In genomic region chr6:53496100-53496499, GRCh38 we compare ENCODE assay signal across 15 cellular contexts.
"Had no signal": no experiment of that assay in that cellular context is flagged by ENCODE, and none has a peak within 500 bp of the region (broad histone marks: within the 10 kb centered on the region; RNA-seq: fewer than 3 reads in every experiment).

No MANE protein-coding gene starts in this region.

- H3K4me1 ChIP-seq: parathyroid adenoma had no signal

- ATAC-seq: activated CD4-positive, CD25-positive, alpha-beta regulatory T cell treated with anti-CD3 and anti-CD28 coated beads, Interleukin-2, amount 50 U/mL, for 24 hours; gastrocnemius medialis; mucosa of descending colon; naive thymus-derived CD8-positive, alpha-beta T cell had no signal

- H3K4me1 Mint-ChIP-seq: naive thymus-derived CD8-positive, alpha-beta T cell had no signal

- H3K27ac Mint-ChIP-seq: activated naive CD8-positive, alpha-beta T cell treated with anti-CD3 and anti-CD28 coated beads for 36 hours; activated T-helper 1 cell treated with anti-CD3 and anti-CD28 coated beads, Interleukin-12 subunit alpha, Interleukin-12 subunit beta, Interleukin-2, Interleukin-4 antibody, amounts not matched to agents 30 ng/mL and 10 ng/mL and 1 ng/mL, durations not matched to agents 14 hours and 24 hours and 36 hours; brain; dendritic cell treated with granulocyte-macrophage colony-stimulating factor and Interleukin-4, amounts not matched to agents 40 ng/mL and 50 ng/mL, for 4 days had no signal

- H3K9me3 Mint-ChIP-seq: activated naive CD8-positive, alpha-beta T cell treated with anti-CD3 and anti-CD28 coated beads for 36 hours; activated T-helper 1 cell treated with anti-CD3 and anti-CD28 coated beads, Interleukin-12 subunit alpha, Interleukin-12 subunit beta, Interleukin-2, Interleukin-4 antibody, amounts not matched to agents 30 ng/mL and 10 ng/mL and 1 ng/mL, durations not matched to agents 14 hours and 24 hours and 36 hours; dendritic cell treated with granulocyte-macrophage colony-stimulating factor and Interleukin-4, amounts not matched to agents 40 ng/mL and 50 ng/mL, for 4 days had no signal

- FAIRE-seq: islet of Langerhans had no signal

- DNase-seq: activated naive CD8-positive, alpha-beta T cell treated with anti-CD3 and anti-CD28 coated beads for 36 hours; amygdala; cerebellar nuclear complex; effector memory CD4-positive, alpha-beta T cell; gastrocnemius medialis; mucosa of descending colon; naive thymus-derived CD8-positive, alpha-beta T cell; stimulated activated CD4-positive, alpha-beta T cell treated with anti-CD3 and anti-CD28 coated beads, Interleukin-4, amount 100 ng/mL, for 1 hour; stimulated activated naive CD4-positive, alpha-beta T cell treated with Interleukin-2 at 50 U/mL for 16 hours had no signal

- H3K4me3 ChIP-seq: gastrocnemius medialis, mucosa of descending colon had no signal

- H3K9ac ChIP-seq: parathyroid adenoma had no signal

- H3K27me3 ChIP-seq: gastrocnemius medialis had no signal

- H3K4me3 Mint-ChIP-seq: activated naive CD8-positive, alpha-beta T cell treated with anti-CD3 and anti-CD28 coated beads for 36 hours; activated T-helper 1 cell treated with anti-CD3 and anti-CD28 coated beads, Interleukin-12 subunit alpha, Interleukin-12 subunit beta, Interleukin-2, Interleukin-4 antibody, amounts not matched to agents 30 ng/mL and 10 ng/mL and 1 ng/mL, durations not matched to agents 14 hours and 24 hours and 36 hours; brain; dendritic cell treated with granulocyte-macrophage colony-stimulating factor and Interleukin-4, amounts not matched to agents 40 ng/mL and 50 ng/mL, for 4 days; naive thymus-derived CD8-positive, alpha-beta T cell had no signal

- H3K27ac ChIP-seq: gastrocnemius medialis, parathyroid adenoma had no signal

- H3K36me3 Mint-ChIP-seq: activated naive CD8-positive, alpha-beta T cell treated with anti-CD3 and anti-CD28 coated beads for 36 hours had no signal

- H3K79me2 ChIP-seq: parathyroid adenoma had no signal

- H3K9me3 ChIP-seq: gastrocnemius medialis, mucosa of descending colon had no signal

- H2AFZ ChIP-seq: parathyroid adenoma had no signal
